1 cellular context compared by ENCODE assay signal in the genomic region with DNA sequence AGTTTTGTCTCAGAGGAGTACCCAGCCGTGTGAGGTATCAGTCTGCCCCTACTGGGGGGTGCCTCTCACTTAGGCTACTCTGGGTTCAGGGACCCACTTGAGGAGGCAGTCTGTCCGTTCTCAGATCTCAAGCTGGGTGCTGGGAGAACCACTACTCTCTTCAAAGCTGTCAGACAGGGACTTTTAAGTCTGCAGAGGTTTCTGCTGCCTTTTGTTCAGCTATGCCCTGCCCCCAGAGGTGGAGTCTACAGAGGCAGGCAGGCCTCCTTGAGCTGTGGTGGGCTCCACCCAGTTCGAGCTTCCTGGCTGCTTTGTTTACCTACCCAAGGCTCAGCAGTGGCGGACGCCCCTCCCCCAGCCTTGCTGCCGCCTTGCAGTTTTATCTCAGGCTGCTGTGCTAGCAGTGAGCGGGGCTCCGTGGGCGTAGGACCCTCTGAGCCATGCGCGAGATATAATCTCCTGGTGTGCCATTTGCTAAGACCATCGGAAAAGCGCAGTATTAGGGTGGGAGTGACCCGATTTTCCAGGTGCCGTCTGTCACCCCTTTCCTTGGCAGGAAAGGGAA. TPM values are rescaled to one million over a fixed set of nuclear protein-coding genes. Genes with fewer than 3 reads are reported as not detected.
"Had no signal": no experiment of that assay in that cellular context is flagged by ENCODE, and none has a peak within 500 bp of the region (broad histone marks: within the 10 kb centered on the region; RNA-seq: fewer than 3 reads in every experiment).

No MANE protein-coding gene starts in this region.

RNA-seq across cellular contexts. Expression of gene CCDC85A, which starts 41.2 kb away (rescaled TPM):
- total RNA-seq: OCI-LY7 had no signal
